In the genomic region with DNA sequence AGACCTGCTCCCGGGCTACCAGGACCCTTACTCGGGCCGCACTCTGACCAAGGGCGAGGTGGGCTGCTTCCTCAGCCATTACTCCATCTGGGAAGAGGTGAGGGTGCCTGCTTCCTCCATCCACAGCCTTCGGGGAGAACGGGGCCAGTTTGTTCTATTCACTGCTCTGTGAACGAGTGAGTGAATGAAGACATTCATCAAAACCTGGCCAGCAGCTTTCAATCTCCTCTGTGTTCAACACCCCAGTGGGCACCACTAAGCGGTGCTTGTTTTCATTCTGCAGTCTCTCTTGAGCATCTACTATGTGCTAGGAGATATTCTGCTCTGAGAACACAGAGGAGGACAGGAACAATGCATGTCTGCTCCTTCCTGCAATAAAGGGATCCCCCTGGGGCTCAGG, we compare ENCODE assay signal across 15 cellular contexts. TPM values are rescaled to one million over a fixed set of nuclear protein-coding genes. Genes with fewer than 3 reads are reported as not detected.
DNase-seq lines count a peak whose midpoint lies in the region; ATAC-seq and TF ChIP-seq lines count a peak whose summit lies in the region.
"Had no signal": no experiment of that assay in that cellular context is flagged by ENCODE, and none has a peak within 500 bp of the region (broad histone marks: within the 10 kb centered on the region; RNA-seq: fewer than 3 reads in every experiment).

No MANE protein-coding gene starts in this region.

- H2BK5ac ChIP-seq in neuronal stem cell (ENCODE audit: low read length) = no peak overlapping the region

- no peak overlapping the region for H2AK5ac ChIP-seq in neuronal stem cell (ENCODE audit: low read depth, low read length)

- H3K23ac ChIP-seq in neuronal stem cell (ENCODE audit: low read depth, low read length, poor library complexity) = no peak overlapping the region

- CTCF ChIA-PET in WTC11 (lab: Charles Lee) = no interaction called here

- no peak overlapping the region for H3K18ac ChIP-seq in neuronal stem cell (ENCODE audit: low read length)

- no peak overlapping the region for H2BK15ac ChIP-seq in neuronal stem cell (ENCODE audit: low read length)

- H3K9me3 Mint-ChIP-seq in glutamatergic neuron (ENCODE audit: unreplicated experiment) (peaks cover 5% of the 10 kb centered on the region), WTC11 (no peaks in the 10 kb centered on the region)
- H3K9me3 Mint-ChIP-seq: CD8-positive, alpha-beta memory T cell had no signal

- no peaks in the 10 kb centered on the region for H3K9me3 ChIP-seq in neuronal stem cell (replicated peaks in 1 of 2; ENCODE audit: control insufficient read depth in 2 of 2, insufficient read depth in 1 of 2, low read depth in 1 of 2, low read length in 2 of 2)
- H3K9me3 ChIP-seq: BLaER1, Caco-2 had no signal

- no peak overlapping the region for H2AFZ ChIP-seq in neuronal stem cell (ENCODE audit: low read length)

- TF ChIP-seq CTCF in glutamatergic neuron (IDR thresholded peaks at IDR 0.05; ENCODE audit: partially characterized antibody, unreplicated experiment) = no peak
- TF ChIP-seq CTCF in WTC11 (IDR thresholded peaks at IDR 0.05) = no peak

- peaks cover 0 to 37% of the 10 kb centered on the region in 2 donors for H3K36me3 ChIP-seq in neuronal stem cell (replicated peaks in 1 of 2; ENCODE audit: control insufficient read depth in 2 of 2, insufficient read depth in 2 of 2, low read length in 2 of 2)

- no CpG with 5 or more reads among the region's 8 CpGs for WGBS in neuronal stem cell (ENCODE audit: extremely low coverage in 2 of 2, insufficient read length in 2 of 2, insufficient replicate concordance in 1 of 2), 2 donors

- peaks cover 6% of the 10 kb centered on the region for H3K27me3 Mint-ChIP-seq in glutamatergic neuron (ENCODE audit: unreplicated experiment)
- no peaks in the 10 kb centered on the region for H3K27me3 Mint-ChIP-seq in WTC11 (ENCODE audit: low read depth)
- H3K27me3 Mint-ChIP-seq: CD8-positive, alpha-beta memory T cell had no signal

- H3K4ac ChIP-seq in neuronal stem cell (ENCODE audit: low read length) = no peak overlapping the region

- no peaks in the 10 kb centered on the region for H3K79me1 ChIP-seq in neuronal stem cell (ENCODE audit: low read depth, low read length)

- peak overlapping the region; percentile 43 for H4K8ac ChIP-seq in neuronal stem cell (ENCODE audit: low read depth, low read length)

- H3K27me3 ChIP-seq in neuronal stem cell (ENCODE audit: control insufficient read depth in 3 of 3, insufficient read depth in 3 of 3, low read depth in 1 of 3, low read length in 3 of 3) = peaks cover 0 to 2% (median 0%) of the 10 kb centered on the region in 3 experiments
- H3K27me3 ChIP-seq: BLaER1 had no signal

- no peak overlapping the region for H2BK12ac ChIP-seq in neuronal stem cell (ENCODE audit: low read length)

- H4K91ac ChIP-seq in neuronal stem cell (ENCODE audit: low read depth, low read length, poor library complexity) = no peak overlapping the region

- H3K36me3 Mint-ChIP-seq in glutamatergic neuron (ENCODE audit: unreplicated experiment) (peaks cover 4% of the 10 kb centered on the region), WTC11 (no peaks in the 10 kb centered on the region)

- no peak overlapping the region for H3K14ac ChIP-seq in neuronal stem cell (ENCODE audit: low read length)

- H3K4me3 Mint-ChIP-seq in glutamatergic neuron (ENCODE audit: unreplicated experiment) (no peak overlapping the region), WTC11 (no peak overlapping the region)
- H3K4me3 Mint-ChIP-seq: CD8-positive, alpha-beta memory T cell had no signal

- H3K27ac ChIP-seq in caudate nucleus (ENCODE audit: low read depth, low read length) (peak overlapping the region; percentile 58), neuronal stem cell (replicated peaks; ENCODE audit: low read length) (no peak overlapping the region)
- H3K27ac ChIP-seq: BLaER1 had no signal

- H3K4me2 ChIP-seq in neuronal stem cell (ENCODE audit: insufficient read depth, low read length, poor library complexity, severe bottlenecking) = no peak overlapping the region
- H3K4me2 ChIP-seq: BLaER1 had no signal

- H3K4me3 ChIP-seq in neuronal stem cell (ENCODE audit: low read length in 2 of 2) = no peak overlapping the region
- H3K4me3 ChIP-seq: BLaER1 had no signal

- H2BK120ac ChIP-seq in neuronal stem cell (ENCODE audit: low read depth, low read length) = no peak overlapping the region

- DNase-seq in HuH-7 (ENCODE audit: low spot score) = peak; percentile 3
- DNase-seq in caudate nucleus (lab: John Stamatoyannopoulos, UW) = no peak
- no peak for DNase-seq in glutamatergic neuron
- DNase-seq in neuronal stem cell (ENCODE audit: low spot score) = no peak
- no peak for DNase-seq in WTC11 (ENCODE audit: low spot score)
- DNase-seq in HCEC 1CT = no peak
- DNase-seq in retina = no peak
- no peak for DNase-seq in NCI-H2171 treated with DMSO at 0.1 percent for 48 hours (lab: John Stamatoyannopoulos, UW)
- DNase-seq: 8988T; AML-193; Caco-2; CD8-positive, alpha-beta memory T cell; DND-41; GDM1 had no signal

- peaks cover 18% of the 10 kb centered on the region for H3K4me1 Mint-ChIP-seq in glutamatergic neuron (ENCODE audit: low read depth, unreplicated experiment)
- peaks cover 2% of the 10 kb centered on the region; the same call in 1 of the 2 replicates for H3K4me1 Mint-ChIP-seq in WTC11
- H3K4me1 Mint-ChIP-seq: CD8-positive, alpha-beta memory T cell had no signal

- H3K27ac Mint-ChIP-seq in glutamatergic neuron (ENCODE audit: unreplicated experiment) (peak overlapping the region; percentile 87), WTC11 (no peak overlapping the region)
- H3K27ac Mint-ChIP-seq: CD8-positive, alpha-beta memory T cell had no signal

- peaks cover 5 to 6% of the 10 kb centered on the region in 2 donors for H3K4me1 ChIP-seq in neuronal stem cell (ENCODE audit: control insufficient read depth in 2 of 2, insufficient read depth in 1 of 2, low read depth in 1 of 2, low read length in 2 of 2)
- H3K4me1 ChIP-seq: Caco-2 had no signal

- ATAC-seq in WTC11 = no peak

- H3K9ac ChIP-seq in neuronal stem cell (ENCODE audit: low read depth, low read length, poor library complexity) = no peak overlapping the region
- H3K9ac ChIP-seq: BLaER1 had no signal

- POLR2A ChIA-PET in WTC11 (lab: Charles Lee) = no interaction called here

TF ChIP-seq in WTC11, 78 proteins besides CTCF, POLR2A, EP300 and RAD21:
- TF ChIP-seq, protein P1, sequence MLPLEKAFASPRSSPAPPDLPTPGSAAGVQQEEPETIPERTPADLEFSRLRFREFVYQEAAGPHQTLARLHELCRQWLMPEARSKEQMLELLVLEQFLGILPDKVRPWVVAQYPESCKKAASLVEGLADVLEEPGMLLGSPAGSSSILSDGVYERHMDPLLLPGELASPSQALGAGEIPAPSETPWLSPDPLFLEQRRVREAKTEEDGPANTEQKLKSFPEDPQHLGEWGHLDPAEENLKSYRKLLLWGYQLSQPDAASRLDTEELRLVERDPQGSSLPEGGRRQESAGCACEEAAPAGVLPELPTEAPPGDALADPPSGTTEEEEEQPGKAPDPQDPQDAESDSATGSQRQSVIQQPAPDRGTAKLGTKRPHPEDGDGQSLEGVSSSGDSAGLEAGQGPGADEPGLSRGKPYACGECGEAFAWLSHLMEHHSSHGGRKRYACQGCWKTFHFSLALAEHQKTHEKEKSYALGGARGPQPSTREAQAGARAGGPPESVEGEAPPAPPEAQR (CRISPR knock-in tag; IDR thresholded peaks at IDR 0.05) = no peak
- TF ChIP-seq ZBTB21 (CRISPR knock-in tag; IDR thresholded peaks at IDR 0.05; ENCODE audit: borderline replicate concordance) (no peak), SMAD3 (CRISPR knock-in tag; IDR thresholded peaks at IDR 0.05; ENCODE audit: borderline replicate concordance) (no peak)
- TF ChIP-seq, protein P2, sequence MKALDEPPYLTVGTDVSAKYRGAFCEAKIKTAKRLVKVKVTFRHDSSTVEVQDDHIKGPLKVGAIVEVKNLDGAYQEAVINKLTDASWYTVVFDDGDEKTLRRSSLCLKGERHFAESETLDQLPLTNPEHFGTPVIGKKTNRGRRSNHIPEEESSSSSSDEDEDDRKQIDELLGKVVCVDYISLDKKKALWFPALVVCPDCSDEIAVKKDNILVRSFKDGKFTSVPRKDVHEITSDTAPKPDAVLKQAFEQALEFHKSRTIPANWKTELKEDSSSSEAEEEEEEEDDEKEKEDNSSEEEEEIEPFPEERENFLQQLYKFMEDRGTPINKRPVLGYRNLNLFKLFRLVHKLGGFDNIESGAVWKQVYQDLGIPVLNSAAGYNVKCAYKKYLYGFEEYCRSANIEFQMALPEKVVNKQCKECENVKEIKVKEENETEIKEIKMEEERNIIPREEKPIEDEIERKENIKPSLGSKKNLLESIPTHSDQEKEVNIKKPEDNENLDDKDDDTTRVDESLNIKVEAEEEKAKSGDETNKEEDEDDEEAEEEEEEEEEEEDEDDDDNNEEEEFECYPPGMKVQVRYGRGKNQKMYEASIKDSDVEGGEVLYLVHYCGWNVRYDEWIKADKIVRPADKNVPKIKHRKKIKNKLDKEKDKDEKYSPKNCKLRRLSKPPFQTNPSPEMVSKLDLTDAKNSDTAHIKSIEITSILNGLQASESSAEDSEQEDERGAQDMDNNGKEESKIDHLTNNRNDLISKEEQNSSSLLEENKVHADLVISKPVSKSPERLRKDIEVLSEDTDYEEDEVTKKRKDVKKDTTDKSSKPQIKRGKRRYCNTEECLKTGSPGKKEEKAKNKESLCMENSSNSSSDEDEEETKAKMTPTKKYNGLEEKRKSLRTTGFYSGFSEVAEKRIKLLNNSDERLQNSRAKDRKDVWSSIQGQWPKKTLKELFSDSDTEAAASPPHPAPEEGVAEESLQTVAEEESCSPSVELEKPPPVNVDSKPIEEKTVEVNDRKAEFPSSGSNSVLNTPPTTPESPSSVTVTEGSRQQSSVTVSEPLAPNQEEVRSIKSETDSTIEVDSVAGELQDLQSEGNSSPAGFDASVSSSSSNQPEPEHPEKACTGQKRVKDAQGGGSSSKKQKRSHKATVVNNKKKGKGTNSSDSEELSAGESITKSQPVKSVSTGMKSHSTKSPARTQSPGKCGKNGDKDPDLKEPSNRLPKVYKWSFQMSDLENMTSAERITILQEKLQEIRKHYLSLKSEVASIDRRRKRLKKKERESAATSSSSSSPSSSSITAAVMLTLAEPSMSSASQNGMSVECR (CRISPR knock-in tag; IDR thresholded peaks at IDR 0.05; ENCODE audit: borderline replicate concordance) = no peak

RNA-seq across cellular contexts. Expression of gene CERCAM, which starts 10.6 kb away (rescaled TPM):
- 56.1 TPM for total RNA-seq in glutamatergic neuron (ENCODE audit: unreplicated experiment)
- polyA plus RNA-seq in neuronal stem cell (2013, experiment 1 of 2) = 0.70 TPM
- 0.76 TPM for polyA plus RNA-seq in neuronal stem cell (2013, experiment 2 of 2)
- 13.7 to 15.9 TPM (median 15.2 TPM) in 3 replicates for total RNA-seq in WTC11 (2021)

RNA-seq across cellular contexts. Expression of gene ODF2, which starts 24.6 kb away (rescaled TPM):
- total RNA-seq in glutamatergic neuron (ENCODE audit: unreplicated experiment) (40.7 TPM), WTC11 (2021) (29.3 to 31.9 TPM (median 29.9 TPM) in 3 replicates)
- 27.4 TPM for polyA plus RNA-seq in neuronal stem cell (2013, experiment 1 of 2)
- 27.8 TPM for polyA plus RNA-seq in neuronal stem cell (2013, experiment 2 of 2)
